ENCODE assay signal across 1 cellular context in genomic region chr21:43759651-43760050, GRCh38.
A peak's percentile ranks its signal among the peaks of the same experiment; 100 is the strongest.
TF ChIP-seq lines count a peak whose summit lies in the region.

No MANE protein-coding gene starts in this region.

TF ChIP-seq in K562, 482 proteins besides CTCF, POLR2A, EP300 and RAD21:
- TF ChIP-seq PKNOX1 (IDR thresholded peaks at IDR 0.05) (no peak), POLR2G (IDR thresholded peaks at IDR 0.05; ENCODE audit: low read depth, low read length) (peak; percentile 53)
